ENCODE assay signal across 9 cellular contexts in genomic region chr10:6382081-6382480, GRCh38.
DNase-seq lines count a peak whose midpoint lies in the region; ATAC-seq and TF ChIP-seq lines count a peak whose summit lies in the region.
"Had no signal": no experiment of that assay in that cellular context is flagged by ENCODE, and none has a peak within 500 bp of the region (broad histone marks: within the 10 kb centered on the region; RNA-seq: fewer than 3 reads in every experiment).

No MANE protein-coding gene starts in this region.

- H3K4me1 ChIP-seq in uterus, result no peaks in the 10 kb centered on the region

- ATAC-seq in GM18511 (IDR thresholded peaks at IDR 0.05; ENCODE audit: unreplicated experiment) (peak; percentile 86), HG03442 (IDR thresholded peaks at IDR 0.05; ENCODE audit: unreplicated experiment) (peak; percentile 77), left lobe of liver (no peak), GM18519 (IDR thresholded peaks at IDR 0.05; ENCODE audit: low FRiP score, unreplicated experiment) (no peak)
- ATAC-seq: K562 had no signal

- DNase-seq in activated T-helper 1 cell treated with Interleukin-2 at 50 U/mL for 16 hours (ENCODE audit: low read depth) (peak; percentile 8), left lobe of liver (ENCODE audit: low spot score) (peak; percentile 33), uterus (no peak), retina (no peak), DMS53 (lab: John Stamatoyannopoulos, UW) (no peak)

- peak overlapping the region; percentile 22 to 80 for H3K27ac ChIP-seq in uterus

- H3K4me3 ChIP-seq in uterus, result no peak overlapping the region
- H3K4me3 ChIP-seq: K562 had no signal

- TF ChIP-seq CTCF in uterus (IDR thresholded peaks at IDR 0.05), result no peak

- H3K9me3 ChIP-seq in uterus, result no peaks in the 10 kb centered on the region

- no peaks in the 10 kb centered on the region for H3K36me3 ChIP-seq in uterus

- H3K27me3 ChIP-seq in uterus, result no peaks in the 10 kb centered on the region

- TF ChIP-seq POLR2A in uterus (IDR thresholded peaks at IDR 0.05), result no peak

- intact Hi-C loops in uterus (cut with DNase I; ENCODE audit: low total_unique reads), result no loop called here

Comparison
In these comparisons a context has a peak if more than half of its experiments do, and no peak if none do; other contexts are left out.
1. ATAC-seq: peak in GM18511 (single experiment) and HG03442 (single experiment); none in left lobe of liver (single experiment) and GM18519 (single experiment).
2. DNase-seq: peak in activated T-helper 1 cell treated with Interleukin-2 at 50 U/mL for 16 hours (single experiment) and left lobe of liver (single experiment); none in uterus (0 of 2), retina (single experiment) and DMS53 (single experiment).